8 cellular contexts compared by ENCODE assay signal in the genomic region with DNA sequence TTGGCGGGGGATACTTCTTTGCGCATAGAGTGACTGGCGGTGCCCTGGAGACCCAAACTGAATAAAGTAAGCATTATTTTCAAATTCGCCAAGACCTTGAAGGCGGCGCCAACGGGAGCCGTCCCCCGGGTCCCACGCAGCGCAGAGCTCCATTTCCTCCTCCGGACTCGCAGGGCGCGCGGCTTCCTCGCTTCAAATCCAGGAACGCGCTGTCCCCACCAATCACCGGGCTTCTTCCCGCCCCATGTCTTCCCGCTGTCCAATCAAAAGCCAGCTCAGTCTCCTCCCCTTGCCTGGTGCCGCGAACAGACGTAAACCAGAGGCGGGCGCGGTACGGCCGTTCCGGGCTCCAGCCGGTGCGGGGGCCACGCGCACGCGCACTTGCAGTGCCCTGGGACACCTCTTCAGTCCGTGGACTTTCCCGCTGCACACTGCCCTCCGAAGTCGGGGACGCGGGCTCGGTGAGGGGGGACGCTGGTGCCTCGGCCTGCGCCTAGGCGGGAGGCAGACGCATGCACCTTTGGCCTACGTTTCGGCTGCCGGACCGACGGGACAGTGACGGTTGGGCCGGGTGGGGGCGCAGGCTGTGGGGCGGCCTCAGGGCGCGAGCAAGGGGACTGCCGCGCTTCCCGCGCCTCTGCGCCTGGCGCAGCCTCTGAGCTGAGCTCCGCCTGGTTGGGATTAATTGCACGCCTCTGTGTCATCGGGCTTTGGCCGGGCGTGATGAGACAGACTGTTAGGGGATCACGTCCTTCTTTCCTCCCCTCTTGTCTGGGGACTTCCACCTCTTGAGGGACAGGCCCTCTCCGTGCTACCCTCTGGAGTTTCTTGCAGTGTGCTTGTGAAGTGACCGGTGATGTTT. TPM values are rescaled to one million over a fixed set of nuclear protein-coding genes. Genes with fewer than 3 reads are reported as not detected.
DNase-seq lines count a peak whose midpoint lies in the region; ATAC-seq, FAIRE-seq and TF ChIP-seq lines count a peak whose summit lies in the region.

A gene with protein sequence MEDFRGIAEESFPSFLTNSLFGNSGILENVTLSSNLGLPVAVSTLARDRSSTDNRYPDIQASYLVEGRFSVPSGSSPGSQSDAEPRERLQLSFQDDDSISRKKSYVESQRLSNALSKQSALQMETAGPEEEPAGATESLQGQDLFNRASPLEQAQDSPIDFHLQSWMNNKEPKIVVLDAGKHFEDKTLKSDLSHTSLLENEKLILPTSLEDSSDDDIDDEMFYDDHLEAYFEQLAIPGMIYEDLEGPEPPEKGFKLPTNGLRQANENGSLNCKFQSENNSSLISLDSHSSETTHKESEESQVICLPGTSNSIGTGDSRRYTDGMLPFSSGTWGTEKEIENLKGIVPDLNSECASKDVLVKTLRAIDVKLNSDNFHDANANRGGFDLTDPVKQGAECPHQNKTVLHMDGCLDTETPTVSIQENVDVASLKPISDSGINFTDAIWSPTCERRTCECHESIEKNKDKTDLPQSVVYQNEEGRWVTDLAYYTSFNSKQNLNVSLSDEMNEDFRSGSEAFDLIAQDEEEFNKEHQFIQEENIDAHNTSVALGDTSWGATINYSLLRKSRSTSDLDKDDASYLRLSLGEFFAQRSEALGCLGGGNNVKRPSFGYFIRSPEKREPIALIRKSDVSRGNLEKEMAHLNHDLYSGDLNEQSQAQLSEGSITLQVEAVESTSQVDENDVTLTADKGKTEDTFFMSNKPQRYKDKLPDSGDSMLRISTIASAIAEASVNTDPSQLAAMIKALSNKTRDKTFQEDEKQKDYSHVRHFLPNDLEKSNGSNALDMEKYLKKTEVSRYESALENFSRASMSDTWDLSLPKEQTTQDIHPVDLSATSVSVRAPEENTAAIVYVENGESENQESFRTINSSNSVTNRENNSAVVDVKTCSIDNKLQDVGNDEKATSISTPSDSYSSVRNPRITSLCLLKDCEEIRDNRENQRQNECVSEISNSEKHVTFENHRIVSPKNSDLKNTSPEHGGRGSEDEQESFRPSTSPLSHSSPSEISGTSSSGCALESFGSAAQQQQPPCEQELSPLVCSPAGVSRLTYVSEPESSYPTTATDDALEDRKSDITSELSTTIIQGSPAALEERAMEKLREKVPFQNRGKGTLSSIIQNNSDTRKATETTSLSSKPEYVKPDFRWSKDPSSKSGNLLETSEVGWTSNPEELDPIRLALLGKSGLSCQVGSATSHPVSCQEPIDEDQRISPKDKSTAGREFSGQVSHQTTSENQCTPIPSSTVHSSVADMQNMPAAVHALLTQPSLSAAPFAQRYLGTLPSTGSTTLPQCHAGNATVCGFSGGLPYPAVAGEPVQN (N-terminal part only) (plus strand): TSS at position 386 of the 862 bp plus-strand sequence. CDS start 8,063 bp downstream, outside the sequence.

- H3K9me3 ChIP-seq in keratinocyte (ENCODE audit: control insufficient read depth, low read depth, low read length), result no peaks in the 10 kb centered on the region

- H3K4me2 ChIP-seq in keratinocyte (ENCODE audit: control insufficient read depth, extremely low read depth, insufficient read depth, low read depth, low read length), result peak within 1 kb of the TSS; percentile 99

- H3K4me1 ChIP-seq in keratinocyte (ENCODE audit: control insufficient read depth, extremely low read depth, insufficient read depth, low read length), result peaks cover 21% of the 10 kb centered on the region

- DNase-seq in AG20443 (ENCODE audit: low spot score) (peak; percentile 99), NCI-H460 (ENCODE audit: extremely low read depth, low read depth) (peak; percentile 96), cerebellum (ENCODE audit: low spot score) (peak; percentile 98), keratinocyte (ENCODE audit: low read depth, low spot score) (peak; percentile 91)
- peak; percentile 95 for DNase-seq in activated CD4-positive, CD25-positive, alpha-beta regulatory T cell treated with anti-CD3 and anti-CD28 coated beads, Interleukin-2, amount 50 U/mL, for 72 hours
- peak; percentile 90 to 94 for DNase-seq in stimulated activated CD4-positive, alpha-beta T cell treated with anti-CD3 and anti-CD28 coated beads, Interleukin-15, amount 100 ng/mL, for 1 hour (ENCODE audit: low read depth in 1 of 2, low spot score in 1 of 2)

- H3K9ac ChIP-seq in keratinocyte (ENCODE audit: control insufficient read depth, extremely low read depth, insufficient read depth, low read length), result peak within 1 kb of the TSS; percentile 88

- peak within 1 kb of the TSS; percentile 97 for H2AFZ ChIP-seq in keratinocyte (ENCODE audit: control insufficient read depth, low read length)

- ATAC-seq in GM19043 (IDR thresholded peaks at IDR 0.05; ENCODE audit: low read depth, unreplicated experiment) (peak; percentile 88), HG03378 (IDR thresholded peaks at IDR 0.05; ENCODE audit: unreplicated experiment) (peak; percentile 76)

- peaks cover 0 to 3% of the 10 kb centered on the region in 2 experiments for H3K36me3 ChIP-seq in keratinocyte (ENCODE audit: control insufficient read depth in 2 of 2, extremely low read depth in 1 of 2, insufficient read depth in 2 of 2, low read length in 2 of 2)

- dilution Hi-C loops in keratinocyte (cut with MboI; ENCODE audit: extremely low pct_ligation_motif_present, low sequenced_read_pairs), result no loop called here

- peak; percentile 52 for FAIRE-seq in keratinocyte (lab: Jason Lieb, UNC)

- H3K4me3 ChIP-seq in keratinocyte (ENCODE audit: control insufficient read depth in 2 of 3, extremely low read depth in 1 of 3, insufficient read depth in 2 of 3, low read depth in 1 of 3, low read length in 3 of 3), result peak within 1 kb of the TSS; percentile 87 to 92 (median 92)

- H4K20me1 ChIP-seq in keratinocyte (ENCODE audit: control insufficient read depth, extremely low read depth, insufficient read depth, low read length), result peaks cover 2% of the 10 kb centered on the region

- no peaks in the 10 kb centered on the region for H3K9me1 ChIP-seq in keratinocyte (ENCODE audit: control insufficient read depth, extremely low read depth, insufficient read depth, low read length)

- peak in 1 of 3 experiments; percentile 31 for TF ChIP-seq CTCF in keratinocyte (optimal IDR thresholded peaks at IDR 0.05 in 1 of 3, IDR thresholded peaks at IDR 0.05 in 1 of 3, conservative IDR thresholded peaks at IDR 0.05 in 1 of 3; ENCODE audit: extremely low read depth in 1 of 3, insufficient read depth in 2 of 3, low read length in 3 of 3)

- H3K27ac ChIP-seq in keratinocyte (ENCODE audit: control insufficient read depth, insufficient read depth, low read length), result peak within 1 kb of the TSS; percentile 88

- H3K27me3 ChIP-seq in keratinocyte (ENCODE audit: control insufficient read depth, extremely low read depth, insufficient read depth, low read length), result no peaks in the 10 kb centered on the region

- H3K79me2 ChIP-seq in keratinocyte (ENCODE audit: control insufficient read depth, insufficient read depth, low read length), result peaks cover 46% of the 10 kb centered on the region

RNA-seq across cellular contexts. Expression of the gene that starts here (rescaled TPM):
- 13.7 and 16.6 TPM in 2 replicates for total RNA-seq in NCI-H460 (2014; rRNA removed; shearing (Covaris generic))
- polyA plus RNA-seq in NCI-H460 (2014; cell fraction: nucleus; rRNA removed), result 32.4 and 32.8 TPM in 2 replicates
- total RNA-seq in cerebellum, result 49.3 TPM
- 10.4 to 16.6 TPM (median 11.1 TPM) in 3 replicates for polyA plus RNA-seq in keratinocyte
- 4.9 TPM for polyA plus RNA-seq in keratinocyte (2011; ENCODE audit: low read depth)
- polyA plus RNA-seq in keratinocyte (2011; cell fraction: cytosol; rRNA removed), result 4.6 and 8.8 TPM in 2 replicates
- polyA plus RNA-seq in keratinocyte (2011; cell fraction: nucleus; rRNA removed), result 23.4 and 27.6 TPM in 2 replicates
- 5.1 and 5.9 TPM in 2 replicates for polyA plus RNA-seq in keratinocyte (2012; ENCODE audit: low replicate concordance)
- polyA minus RNA-seq in keratinocyte, result 13.2 to 31.2 TPM (median 19.1 TPM) in 3 replicates
- polyA minus RNA-seq in keratinocyte (2011; cell fraction: cytosol; rRNA and poly(A)+ RNA removed), result 10.2 TPM
- 19.1 and 35.0 TPM in 2 replicates for polyA minus RNA-seq in keratinocyte (2011; cell fraction: nucleus; rRNA and poly(A)+ RNA removed)

Comparison
In these comparisons a context has a peak if more than half of its experiments do, and no peak if none do; other contexts are left out.
1. Peak in every context shown above with its lines: DNase-seq, ATAC-seq, H3K4me3 ChIP-seq and H3K27ac ChIP-seq.